ENCODE assay signal across 23 cellular contexts in the genomic region with DNA sequence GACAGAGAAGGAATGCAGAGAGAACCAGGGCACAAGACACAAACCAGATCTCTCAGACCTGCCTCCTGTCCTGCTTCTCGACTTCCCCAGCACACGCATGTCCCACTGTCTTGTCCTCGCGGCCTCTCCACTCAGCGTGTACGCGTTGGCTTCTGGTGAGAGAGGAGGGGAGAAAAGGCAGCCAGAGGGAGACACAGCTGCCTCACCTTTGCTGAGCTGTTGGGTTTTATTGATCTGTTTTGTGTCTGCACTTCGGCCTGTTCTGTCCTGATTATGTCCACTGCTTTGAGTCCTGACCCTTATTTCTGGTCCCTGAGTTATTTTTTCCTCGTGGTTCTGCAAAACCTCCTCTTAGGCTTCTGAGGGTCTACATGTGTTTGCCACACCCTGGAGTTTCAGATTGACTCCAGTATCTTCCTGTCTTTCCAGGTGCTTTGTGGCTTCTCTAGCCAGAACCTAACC.
A peak's percentile ranks its signal among the peaks of the same experiment; 100 is the strongest.
DNase-seq lines count a peak whose midpoint lies in the region; ATAC-seq and TF ChIP-seq lines count a peak whose summit lies in the region.
"Had no signal": no experiment of that assay in that cellular context is flagged by ENCODE, and none has a peak within 500 bp of the region (broad histone marks: within the 10 kb centered on the region; RNA-seq: fewer than 3 reads in every experiment).

No MANE protein-coding gene starts in this region.

- H3K9me3 ChIP-seq in liver (ENCODE audit: control insufficient read depth in 4 of 4, low read length in 3 of 4) (no peaks in the 10 kb centered on the region), tibial artery (no peaks in the 10 kb centered on the region)
- H3K9me3 ChIP-seq: BE2C, Peyer's patch, SJSA1 had no signal

- H3K27me3 ChIP-seq in GM23338 (ENCODE audit: insufficient read depth) (no peaks in the 10 kb centered on the region), liver (ENCODE audit: control insufficient read depth in 4 of 4, insufficient read depth in 4 of 4, low read length in 3 of 4) (no peaks in the 10 kb centered on the region), tibial artery (no peaks in the 10 kb centered on the region)
- H3K27me3 ChIP-seq: BE2C, Peyer's patch, SJSA1 had no signal

- H3K36me3 ChIP-seq in GM23338 (ENCODE audit: insufficient read depth), result no peaks in the 10 kb centered on the region
- H3K36me3 ChIP-seq in liver (ENCODE audit: control insufficient read depth in 4 of 4, insufficient read depth in 3 of 4, low read depth in 1 of 4, low read length in 3 of 4), result no peaks in the 10 kb centered on the region
- H3K36me3 ChIP-seq in tibial artery, result no peaks in the 10 kb centered on the region
- H3K36me3 ChIP-seq: BE2C, Peyer's patch, SJSA1 had no signal

- WGBS in liver, result 30% methylated on average over 9 of the region's 9 CpGs

- H3K27me3 Mint-ChIP-seq in GM23338 (ENCODE audit: insufficient read depth, low read depth, poor library complexity) (peaks cover 2% of the 10 kb centered on the region), progenitor cell of endocrine pancreas (no peaks in the 10 kb centered on the region)

- H4K20me1 ChIP-seq in GM23338 (replicated peaks; ENCODE audit: insufficient read depth), result no peaks in the 10 kb centered on the region; the same call in 1 of the 2 replicates

- peaks cover 10% of the 10 kb centered on the region for H3K9me2 ChIP-seq in GM23338 (ENCODE audit: insufficient read depth)

- H3K36me3 Mint-ChIP-seq in GM23338 (ENCODE audit: low read depth) (no peaks in the 10 kb centered on the region), progenitor cell of endocrine pancreas (ENCODE audit: insufficient read depth) (no peaks in the 10 kb centered on the region)

- intact Hi-C loops in tibial artery (cut with DNase I; ENCODE audit: low total_unique reads), result no loop called here

- H3K9me3 Mint-ChIP-seq in GM23338, result peaks cover 4% of the 10 kb centered on the region; the same call in 1 of the 3 replicates
- no peaks in the 10 kb centered on the region for H3K9me3 Mint-ChIP-seq in progenitor cell of endocrine pancreas (ENCODE audit: low read depth)
- H3K9me3 Mint-ChIP-seq: CD4-positive, alpha-beta T cell had no signal

- H3K4me1 ChIP-seq in GM23338 (ENCODE audit: insufficient read depth) (no peaks in the 10 kb centered on the region), liver (ENCODE audit: control insufficient read depth in 4 of 4, insufficient read depth in 4 of 4, low read length in 3 of 4) (peaks cover 5 to 37% (median 18%) of the 10 kb centered on the region in 4 donors), tibial artery (no peaks in the 10 kb centered on the region)
- H3K4me1 ChIP-seq: BE2C, Peyer's patch had no signal

- no peak overlapping the region for H3K4me3 ChIP-seq in GM23338
- H3K4me3 ChIP-seq in liver (ENCODE audit: low read depth in 1 of 3, low read length in 3 of 3), result peak overlapping the region; percentile 28 to 80 (median 39)
- H3K4me3 ChIP-seq in tibial artery, result no peak overlapping the region
- H3K4me3 ChIP-seq: GM12878, Peyer's patch, SJSA1 had no signal

- H2AFZ ChIP-seq in GM23338, result 0 out of 2 replicates have a peak overlapping the region, but pooled peaks have one; percentile 10

- H3K9ac ChIP-seq in liver (ENCODE audit: low read depth in 1 of 2, low read length in 2 of 2), result peak overlapping the region; percentile 47 to 98
- H3K9ac ChIP-seq: KMS-11 had no signal

- H3K4me3 Mint-ChIP-seq in GM23338, result no peak overlapping the region
- H3K4me3 Mint-ChIP-seq in progenitor cell of endocrine pancreas (ENCODE audit: low read depth), result no peak overlapping the region
- H3K4me3 Mint-ChIP-seq: CD4-positive, alpha-beta T cell had no signal

- TF ChIP-seq CTCF in GM23338 (conservative IDR thresholded peaks at IDR 0.05; ENCODE audit: low read depth in 2 of 2) (no peak), liver (IDR thresholded peaks at IDR 0.05; ENCODE audit: low read depth, low read length, missing input control) (no peak), progenitor cell of endocrine pancreas (IDR thresholded peaks at IDR 0.05; ENCODE audit: unreplicated experiment) (no peak), tibial artery (IDR thresholded peaks at IDR 0.05) (no peak)

- ATAC-seq in GM23338, result no peak
- no peak for ATAC-seq in GM19467 (IDR thresholded peaks at IDR 0.05; ENCODE audit: unreplicated experiment)
- no peak for ATAC-seq in GM21737 (IDR thresholded peaks at IDR 0.05; ENCODE audit: unreplicated experiment)
- ATAC-seq: GM12878 had no signal

- no peaks in the 10 kb centered on the region for H3K79me2 ChIP-seq in GM23338 (replicated peaks; ENCODE audit: insufficient read depth)

- no peak overlapping the region for H3K27ac Mint-ChIP-seq in GM23338
- peak overlapping the region; percentile 79 for H3K27ac Mint-ChIP-seq in progenitor cell of endocrine pancreas
- H3K27ac Mint-ChIP-seq: CD4-positive, alpha-beta T cell had no signal

- H3K4me2 ChIP-seq in GM23338, result no peak overlapping the region
- H3K4me2 ChIP-seq: KMS-11 had no signal

- DNase-seq in GM23338 (ENCODE audit: low spot score) (no peak), SK-N-DZ (ENCODE audit: low spot score) (peak; percentile 13), progenitor cell of endocrine pancreas (ENCODE audit: low spot score, unreplicated experiment) (no peak), tibial artery (no peak), caudate nucleus (lab: John Stamatoyannopoulos, UW) (no peak)
- DNase-seq: BE2C; CD4-positive, alpha-beta T cell; COR-L47; DMS 273 treated with DMSO at 0.1 percent for 48 hours; DMS79 treated with DMSO at 0.1 percent for 48 hours; NCI-H1105; NCI-H1694; NCI-H2081; NCI-H2171 treated with DMSO at 0.1 percent for 48 hours; NCI-H524 treated with DMSO at 0.1 percent for 48 hours; NCI-H82; Peyer's patch had no signal

- H3F3A ChIP-seq in GM23338 (replicated peaks; ENCODE audit: low read depth), result no peaks in the 10 kb centered on the region

- TF ChIP-seq RAD21 in liver (IDR thresholded peaks at IDR 0.05), result peak; percentile 39 to 65

- H3K4me1 Mint-ChIP-seq in GM23338 (no peaks in the 10 kb centered on the region), progenitor cell of endocrine pancreas (ENCODE audit: low read depth) (peaks cover 5% of the 10 kb centered on the region)

- H3K27ac ChIP-seq in GM23338 (ENCODE audit: low read depth) (no peak overlapping the region), liver (ENCODE audit: low read depth in 1 of 2, low read length in 2 of 2) (peak overlapping the region; percentile 72 to 85), tibial artery (no peak overlapping the region), caudate nucleus (ENCODE audit: low read depth, low read length) (no peak overlapping the region)
- H3K27ac ChIP-seq: KMS-11, Peyer's patch had no signal

TF ChIP-seq in GM23338, 12 proteins besides CTCF, POLR2A, EP300 and RAD21 (continues in another document):
- TF ChIP-seq CREB1 (CRISPR knock-in tag; IDR thresholded peaks at IDR 0.05; ENCODE audit: low read depth), result no peak
- no peak for TF ChIP-seq ZNF331 (CRISPR knock-in tag; IDR thresholded peaks at IDR 0.05; ENCODE audit: low read depth)
- TF ChIP-seq EZH2phosphoT487 (IDR thresholded peaks at IDR 0.05; ENCODE audit: unreplicated experiment), result no peak
- TF ChIP-seq NANOG (IDR thresholded peaks at IDR 0.05; ENCODE audit: borderline replicate concordance), result no peak

TF ChIP-seq in liver, 16 proteins besides CTCF, POLR2A, EP300 and RAD21:
- TF ChIP-seq HNF4G (IDR thresholded peaks at IDR 0.05), result peak; percentile 9
- TF ChIP-seq GABPA (IDR thresholded peaks at IDR 0.05 in 1 of 2, conservative IDR thresholded peaks at IDR 0.05 in 1 of 2), result no peak
- peak; percentile 82 for TF ChIP-seq TAF1 (conservative IDR thresholded peaks at IDR 0.05)
- TF ChIP-seq, protein P1, sequence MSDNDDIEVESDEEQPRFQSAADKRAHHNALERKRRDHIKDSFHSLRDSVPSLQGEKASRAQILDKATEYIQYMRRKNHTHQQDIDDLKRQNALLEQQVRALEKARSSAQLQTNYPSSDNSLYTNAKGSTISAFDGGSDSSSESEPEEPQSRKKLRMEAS (IDR thresholded peaks at IDR 0.05), result peak; percentile 29
- TF ChIP-seq HNF4A (conservative IDR thresholded peaks at IDR 0.05), result peak; percentile 64 to 76
- TF ChIP-seq YY1 (IDR thresholded peaks at IDR 0.05), result peak; percentile 43
- peak; percentile 42 to 45 for TF ChIP-seq RXRA (IDR thresholded peaks at IDR 0.05)
- no peak for TF ChIP-seq JUND (IDR thresholded peaks at IDR 0.05)
- TF ChIP-seq, protein P2, sequence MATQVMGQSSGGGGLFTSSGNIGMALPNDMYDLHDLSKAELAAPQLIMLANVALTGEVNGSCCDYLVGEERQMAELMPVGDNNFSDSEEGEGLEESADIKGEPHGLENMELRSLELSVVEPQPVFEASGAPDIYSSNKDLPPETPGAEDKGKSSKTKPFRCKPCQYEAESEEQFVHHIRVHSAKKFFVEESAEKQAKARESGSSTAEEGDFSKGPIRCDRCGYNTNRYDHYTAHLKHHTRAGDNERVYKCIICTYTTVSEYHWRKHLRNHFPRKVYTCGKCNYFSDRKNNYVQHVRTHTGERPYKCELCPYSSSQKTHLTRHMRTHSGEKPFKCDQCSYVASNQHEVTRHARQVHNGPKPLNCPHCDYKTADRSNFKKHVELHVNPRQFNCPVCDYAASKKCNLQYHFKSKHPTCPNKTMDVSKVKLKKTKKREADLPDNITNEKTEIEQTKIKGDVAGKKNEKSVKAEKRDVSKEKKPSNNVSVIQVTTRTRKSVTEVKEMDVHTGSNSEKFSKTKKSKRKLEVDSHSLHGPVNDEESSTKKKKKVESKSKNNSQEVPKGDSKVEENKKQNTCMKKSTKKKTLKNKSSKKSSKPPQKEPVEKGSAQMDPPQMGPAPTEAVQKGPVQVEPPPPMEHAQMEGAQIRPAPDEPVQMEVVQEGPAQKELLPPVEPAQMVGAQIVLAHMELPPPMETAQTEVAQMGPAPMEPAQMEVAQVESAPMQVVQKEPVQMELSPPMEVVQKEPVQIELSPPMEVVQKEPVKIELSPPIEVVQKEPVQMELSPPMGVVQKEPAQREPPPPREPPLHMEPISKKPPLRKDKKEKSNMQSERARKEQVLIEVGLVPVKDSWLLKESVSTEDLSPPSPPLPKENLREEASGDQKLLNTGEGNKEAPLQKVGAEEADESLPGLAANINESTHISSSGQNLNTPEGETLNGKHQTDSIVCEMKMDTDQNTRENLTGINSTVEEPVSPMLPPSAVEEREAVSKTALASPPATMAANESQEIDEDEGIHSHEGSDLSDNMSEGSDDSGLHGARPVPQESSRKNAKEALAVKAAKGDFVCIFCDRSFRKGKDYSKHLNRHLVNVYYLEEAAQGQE (IDR thresholded peaks at IDR 0.05), result peak; percentile 67
- peak; percentile 54 for TF ChIP-seq SP1 (IDR thresholded peaks at IDR 0.05)
TF ChIP-seq in liver: peak in this region for 8.

Comparison
In these comparisons a context has a peak if more than half of its experiments do, and no peak if none do; other contexts are left out.
1. H3K27ac ChIP-seq: peak in liver (2 of 2); none in GM23338 (single experiment), tibial artery (0 of 2) and caudate nucleus (single experiment).
2. H3K4me3 ChIP-seq: peak in liver (3 of 3); none in GM23338 (single experiment) and tibial artery (0 of 2).